Comparison of ENCODE assay signal across 8 cellular contexts in the genomic region with DNA sequence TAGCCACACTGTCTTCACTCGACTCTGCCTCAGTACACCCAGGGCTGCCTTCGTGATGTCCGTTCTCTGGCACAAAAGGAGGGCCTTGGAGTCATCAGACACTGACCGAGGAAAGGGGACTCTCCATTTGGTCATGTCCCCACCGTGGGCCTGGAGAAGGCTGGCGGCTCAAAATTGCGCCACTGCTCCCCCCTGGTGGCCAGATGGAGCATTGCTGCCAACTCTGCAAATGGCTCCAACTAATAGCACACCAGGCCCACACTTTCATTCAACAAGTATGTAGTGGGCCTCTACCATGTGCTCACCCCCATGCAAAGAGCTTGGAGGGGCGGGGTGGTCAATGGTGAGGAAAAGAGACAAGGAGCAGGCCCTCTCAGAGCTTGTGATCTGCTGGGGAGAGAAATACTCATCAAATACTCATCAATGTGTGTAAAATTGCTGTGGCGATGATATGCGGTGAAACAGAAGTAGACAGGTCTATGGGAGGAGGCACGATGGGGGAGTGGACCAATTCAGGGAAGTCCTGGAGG. TPM values are rescaled to one million over a fixed set of nuclear protein-coding genes. Genes with fewer than 3 reads are reported as not detected.
DNase-seq lines count a peak whose midpoint lies in the region; ATAC-seq and TF ChIP-seq lines count a peak whose summit lies in the region.

No MANE protein-coding gene starts in this region.

- no peak for ATAC-seq in HG02884 (IDR thresholded peaks at IDR 0.05; ENCODE audit: unreplicated experiment)

- no peak overlapping the region for H2AFZ ChIP-seq in fibroblast of lung (ENCODE audit: low read length)

- H3K36me3 Mint-ChIP-seq in activated T-cell treated with anti-CD3 and anti-CD28 coated beads, Interleukin-2, amount 50 U/mL, for 24 hours (ENCODE audit: low read depth): peaks cover 6% of the 10 kb centered on the region
- H3K36me3 Mint-ChIP-seq in neural crest cell (ENCODE audit: low read depth): no peaks in the 10 kb centered on the region

- H3K4me1 Mint-ChIP-seq in activated T-cell treated with anti-CD3 and anti-CD28 coated beads, Interleukin-2, amount 50 U/mL, for 24 hours (ENCODE audit: low read depth): peaks cover 15% of the 10 kb centered on the region
- peaks cover 14% of the 10 kb centered on the region for H3K4me1 Mint-ChIP-seq in neural crest cell

- TF ChIP-seq CTCF in C4-2B (conservative IDR thresholded peaks at IDR 0.05) (peak; percentile 97), Peyer's patch (IDR thresholded peaks at IDR 0.05) (peak; percentile 93 to 98 (median 96)), fibroblast of lung (conservative IDR thresholded peaks at IDR 0.05 in 1 of 2, IDR thresholded peaks at IDR 0.05 in 1 of 2; ENCODE audit: low read depth in 1 of 2, low read length in 2 of 2) (peak; percentile 91 to 93), neural crest cell (conservative IDR thresholded peaks at IDR 0.05) (peak; percentile 90)

- H3K9me3 ChIP-seq in Peyer's patch: no peaks in the 10 kb centered on the region
- no peaks in the 10 kb centered on the region for H3K9me3 ChIP-seq in fibroblast of lung (ENCODE audit: control insufficient read depth, insufficient read depth, low read depth, low read length)

- H3K4me1 ChIP-seq in Peyer's patch (peaks cover 13 to 27% (median 22%) of the 10 kb centered on the region in 4 donors), fibroblast of lung (ENCODE audit: control insufficient read depth, extremely low read depth, insufficient read depth, low read length) (no peaks in the 10 kb centered on the region)

- TF ChIP-seq POLR2A in Peyer's patch (IDR thresholded peaks at IDR 0.05): no peak

- H3K4me2 ChIP-seq in fibroblast of lung (ENCODE audit: extremely low read depth, insufficient read depth, low read length): no peak overlapping the region

- H3K27ac ChIP-seq in C4-2B (no peak overlapping the region), Peyer's patch (no peak overlapping the region), fibroblast of lung (ENCODE audit: insufficient read depth, low read length) (no peak overlapping the region)

- H3K27me3 ChIP-seq in Peyer's patch (peaks cover 3 to 21% of the 10 kb centered on the region in 2 donors), fibroblast of lung (ENCODE audit: control insufficient read depth, insufficient read depth, low read length) (peaks cover 22% of the 10 kb centered on the region)

- no peaks in the 10 kb centered on the region for H3K36me3 ChIP-seq in Peyer's patch
- peaks cover 4% of the 10 kb centered on the region for H3K36me3 ChIP-seq in fibroblast of lung (ENCODE audit: control insufficient read depth, insufficient read depth, low read length)

- H4K20me1 ChIP-seq in fibroblast of lung (ENCODE audit: control insufficient read depth, extremely low read depth, insufficient read depth, low read length): no peaks in the 10 kb centered on the region

- H3K79me2 ChIP-seq in fibroblast of lung (ENCODE audit: control insufficient read depth, insufficient read depth, low read length): no peaks in the 10 kb centered on the region

- H3K9ac ChIP-seq in fibroblast of lung (ENCODE audit: insufficient read depth, low read length): no peak overlapping the region

- peak; percentile 52 for DNase-seq in H4 (ENCODE audit: low spot score)
- peak; percentile 64 to 90 (median 85) for DNase-seq in Peyer's patch
- peak; percentile 85 for DNase-seq in activated T-cell treated with anti-CD3 and anti-CD28 coated beads, Interleukin-2, amount 50 U/mL, for 24 hours
- DNase-seq in fibroblast of lung (ENCODE audit: low read depth in 2 of 2): peak; percentile 35 to 57
- peak; percentile 85 for DNase-seq in neural crest cell (ENCODE audit: low read depth, low spot score)
- peak; percentile 21 for DNase-seq in stromal cell of bone marrow (ENCODE audit: low read depth)

- peaks cover 21% of the 10 kb centered on the region for H3K27me3 Mint-ChIP-seq in activated T-cell treated with anti-CD3 and anti-CD28 coated beads, Interleukin-2, amount 50 U/mL, for 24 hours
- H3K27me3 Mint-ChIP-seq in neural crest cell (ENCODE audit: low read depth): peaks cover 38% of the 10 kb centered on the region

- H3K4me3 ChIP-seq in Peyer's patch (no peak overlapping the region), fibroblast of lung (replicated peaks in 1 of 4; ENCODE audit: control extremely low read depth in 1 of 4, insufficient read depth in 1 of 4, low read depth in 3 of 4, low read length in 4 of 4) (no peak overlapping the region)

- no peak overlapping the region for H3K27ac Mint-ChIP-seq in activated T-cell treated with anti-CD3 and anti-CD28 coated beads, Interleukin-2, amount 50 U/mL, for 24 hours
- peak overlapping the region; percentile 2 for H3K27ac Mint-ChIP-seq in neural crest cell (ENCODE audit: unreplicated experiment)

- no peak overlapping the region for H3K4me3 Mint-ChIP-seq in activated T-cell treated with anti-CD3 and anti-CD28 coated beads, Interleukin-2, amount 50 U/mL, for 24 hours
- H3K4me3 Mint-ChIP-seq in neural crest cell: peak overlapping the region; percentile 25

- H3K9me3 Mint-ChIP-seq in activated T-cell treated with anti-CD3 and anti-CD28 coated beads, Interleukin-2, amount 50 U/mL, for 24 hours: no peaks in the 10 kb centered on the region
- H3K9me3 Mint-ChIP-seq in neural crest cell: no peaks in the 10 kb centered on the region

RNA-seq across cellular contexts. Expression of a gene that starts 5.2 kb away (rescaled TPM):
- total RNA-seq in H4 (2014; rRNA removed; shearing (Covaris generic)): 0.12 TPM in 1 of 2 replicates, not detected in the other
- 1 to 10 TPM in 1 of 4 donors, under 1 TPM in 1, not detected in 2; 0.13 to 2.7 TPM for total RNA-seq in Peyer's patch
- 0.26 and 0.50 TPM in 2 replicates for total RNA-seq in fibroblast of lung
- polyA plus RNA-seq in fibroblast of lung: 0.01 TPM in 2 replicates
- polyA plus RNA-seq in fibroblast of lung (2012): 0.02 and 0.03 TPM in 2 replicates
- not detected in 2 replicates for polyA minus RNA-seq in fibroblast of lung (ENCODE audit: low replicate concordance)
- total RNA-seq in neural crest cell: 0.02 and 0.07 TPM in 2 replicates

RNA-seq across cellular contexts. Expression of a gene that starts 7.9 kb away (rescaled TPM):
- total RNA-seq in H4 (2014; rRNA removed; shearing (Covaris generic)): 22.1 and 30.0 TPM in 2 replicates
- total RNA-seq in Peyer's patch: 10 to 100 TPM in 3 of 4 donors, 1 to 10 TPM in 1; 1.7 to 16.1 (median 13.1) TPM
- total RNA-seq in fibroblast of lung: 49.1 and 71.0 TPM in 2 replicates
- polyA plus RNA-seq in fibroblast of lung: 6.8 and 11.0 TPM in 2 replicates
- polyA plus RNA-seq in fibroblast of lung (2012): 14.1 and 25.3 TPM in 2 replicates
- 6.4 and 18.6 TPM in 2 replicates for polyA minus RNA-seq in fibroblast of lung (ENCODE audit: low replicate concordance)
- 13.3 and 14.8 TPM in 2 replicates for total RNA-seq in neural crest cell

RNA-seq across cellular contexts. Expression of a gene that starts 28.5 kb away (rescaled TPM):
- not detected in 2 replicates for total RNA-seq in H4 (2014; rRNA removed; shearing (Covaris generic))
- 100 to 1,000 TPM in 1 of 4 donors, 10 to 100 TPM in 2, not detected in 1; 79.9 to 161 (median 82.1) TPM for total RNA-seq in Peyer's patch
- not detected in 2 replicates for total RNA-seq in fibroblast of lung
- polyA plus RNA-seq in fibroblast of lung: not detected in 2 replicates
- polyA plus RNA-seq in fibroblast of lung (2012): not detected in 2 replicates
- polyA minus RNA-seq in fibroblast of lung (ENCODE audit: low replicate concordance): not detected in 2 replicates
- total RNA-seq in neural crest cell: not detected in 2 replicates

RNA-seq across cellular contexts. Expression of a gene that starts 58.1 kb away (rescaled TPM):
- total RNA-seq in H4 (2014; rRNA removed; shearing (Covaris generic)): 0.54 TPM in 1 of 2 replicates, not detected in the other
- total RNA-seq in Peyer's patch (1 to 10 TPM in 3 of 4 donors, not detected in 1; 1.6 to 3.7 (median 2.3) TPM), fibroblast of lung (under 0.01 TPM in 1 of 2 replicates, not detected in the other), neural crest cell (0.14 TPM in 1 of 2 replicates, not detected in the other)
- not detected in 2 replicates for polyA plus RNA-seq in fibroblast of lung
- not detected in 2 replicates for polyA plus RNA-seq in fibroblast of lung (2012)
- polyA minus RNA-seq in fibroblast of lung (ENCODE audit: low replicate concordance): not detected in 2 replicates

RNA-seq across cellular contexts. Expression of a gene that starts 59.1 kb away (rescaled TPM):
- total RNA-seq in H4 (2014; rRNA removed; shearing (Covaris generic)): not detected in 2 replicates
- total RNA-seq in Peyer's patch: 10 to 100 TPM in 1 of 4 donors, 1 to 10 TPM in 2, not detected in 1; 4.6 to 11.9 (median 8.8) TPM
- total RNA-seq in fibroblast of lung: not detected in 2 replicates
- polyA plus RNA-seq in fibroblast of lung: not detected in 2 replicates
- not detected in 2 replicates for polyA plus RNA-seq in fibroblast of lung (2012)
- polyA minus RNA-seq in fibroblast of lung (ENCODE audit: low replicate concordance): not detected in 2 replicates
- not detected in 2 replicates for total RNA-seq in neural crest cell

Comparison
In these comparisons a context has a peak if more than half of its experiments do, and no peak if none do; other contexts are left out.
1. DNase-seq: peak in every context shown above with its lines; median percentile 85 in Peyer's patch; 85 in activated T-cell treated with anti-CD3 and anti-CD28 coated beads, Interleukin-2, amount 50 U/mL, for 24 hours; 85 in neural crest cell; 52 in H4; 46 in fibroblast of lung; 21 in stromal cell of bone marrow.